22 cellular contexts compared by ENCODE assay signal in the genomic region with DNA sequence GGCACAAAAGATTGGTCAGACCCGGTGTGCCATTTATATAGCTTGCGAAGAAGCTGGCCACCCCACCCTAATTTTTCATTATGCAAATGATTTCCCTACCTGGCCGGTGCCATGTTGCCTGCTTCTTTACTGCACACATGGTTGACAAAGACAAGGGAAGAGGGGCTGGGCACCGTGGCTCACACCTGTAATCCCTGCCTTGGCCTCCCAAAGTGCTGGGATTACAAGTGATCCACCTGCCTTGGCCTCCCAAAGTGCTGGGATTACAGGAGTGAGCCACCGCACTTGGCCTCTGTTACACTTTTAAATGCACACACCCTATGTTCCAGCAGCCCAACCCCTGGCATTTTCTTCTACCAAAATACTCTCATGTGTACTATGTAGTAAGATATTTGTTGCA. TPM values are rescaled to one million over a fixed set of nuclear protein-coding genes. Genes with fewer than 3 reads are reported as not detected.
"Had no signal": no experiment of that assay in that cellular context is flagged by ENCODE, and none has a peak within 500 bp of the region (broad histone marks: within the 10 kb centered on the region; RNA-seq: fewer than 3 reads in every experiment).

No MANE protein-coding gene starts in this region.

- DNase-seq: colonic mucosa; effector CD8-positive, alpha-beta T cell; endodermal cell; foreskin fibroblast; gastrocnemius medialis; head of caudate nucleus; naive thymus-derived CD8-positive, alpha-beta T cell; occipital lobe; ovary; psoas muscle; right cardiac atrium; spleen; stimulated activated CD4-positive, alpha-beta T cell treated with anti-CD3 and anti-CD28 coated beads, Interleukin-2, amount 100 ng/mL, for 48 hours; stimulated activated naive CD4-positive, alpha-beta T cell; stimulated activated naive CD8-positive, alpha-beta T cell treated with anti-CD3 and anti-CD28 coated beads, Interleukin-15, amount 100 ng/mL, for 72 hours; transverse colon; upper lobe of right lung; uterus had no signal

RNA-seq across cellular contexts. Expression of a gene that starts 20.8 kb away (rescaled TPM):
- total RNA-seq: endodermal cell; esophagus mucosa; glomerular endothelial cell; lung; naive thymus-derived CD8-positive, alpha-beta T cell; occipital lobe; renal cortical epithelial cell; spleen; transverse colon; upper lobe of right lung; uterus had no signal
